In the genomic region with DNA sequence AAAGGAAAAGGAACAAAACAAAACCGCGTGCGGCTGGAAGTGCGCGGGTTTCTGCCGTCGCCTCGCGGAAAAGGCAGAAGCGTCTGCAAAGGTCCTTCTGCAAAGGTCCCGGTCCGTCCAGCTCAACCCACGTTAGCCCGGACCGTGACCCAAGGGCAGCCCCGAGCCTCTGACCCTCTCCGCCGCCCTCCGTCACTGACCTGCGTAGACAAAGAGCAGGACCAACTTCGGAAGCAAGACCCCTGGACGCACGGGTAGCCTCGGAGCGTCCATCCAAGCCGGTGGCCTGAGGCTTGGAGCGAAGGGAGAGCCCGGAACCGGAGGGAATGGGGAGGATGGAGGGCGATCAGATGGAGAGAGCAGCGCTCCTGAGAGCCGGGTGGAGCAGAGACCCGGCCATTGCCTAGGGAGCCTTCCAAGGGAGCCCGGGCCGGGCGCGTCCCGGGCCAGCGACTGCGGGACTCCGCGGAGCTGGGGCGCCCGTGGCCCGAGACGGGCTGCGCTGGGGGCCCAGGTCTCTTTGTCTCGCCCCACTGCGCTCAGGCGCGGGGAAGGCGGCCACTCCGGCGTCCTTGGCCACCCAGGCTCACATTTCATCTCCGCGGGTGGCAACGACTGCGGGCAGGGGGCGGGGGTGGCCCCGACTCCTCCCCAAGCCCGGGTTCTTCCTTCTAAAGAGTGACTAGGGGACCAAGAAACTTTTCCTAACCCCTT, we compare ENCODE assay signal across 9 cellular contexts. TPM values are rescaled to one million over a fixed set of nuclear protein-coding genes. Genes with fewer than 3 reads are reported as not detected.
A peak's percentile ranks its signal among the peaks of the same experiment; 100 is the strongest.
DNase-seq lines count a peak whose midpoint lies in the region; ATAC-seq, FAIRE-seq and TF ChIP-seq lines count a peak whose summit lies in the region.
"Had no signal": no experiment of that assay in that cellular context is flagged by ENCODE, and none has a peak within 500 bp of the region (broad histone marks: within the 10 kb centered on the region; RNA-seq: fewer than 3 reads in every experiment).

A gene (minus strand): TSS at position 619 of the 714 bp plus-strand sequence. CDS start 346 bp downstream, at position 273.

- H3K4me2 ChIP-seq in neural progenitor cell: peak within 1 kb of the TSS; percentile 87

- ATAC-seq in Right ventricle myocardium inferior: peak; percentile 23
- ATAC-seq: effector memory CD8-positive, alpha-beta T cell had no signal

- peaks cover 3% of the 10 kb centered on the region; the same call in 1 of the 2 replicates for H3K9me3 ChIP-seq in SJSA1 (replicated peaks)
- H3K9me3 ChIP-seq in neural progenitor cell (ENCODE audit: low read depth): no peaks in the 10 kb centered on the region
- H3K9me3 ChIP-seq in small intestine (ENCODE audit: control insufficient read depth, low read depth): no peaks in the 10 kb centered on the region

- H4K20me1 ChIP-seq in neural progenitor cell (ENCODE audit: low read depth): no peaks in the 10 kb centered on the region

- intact Hi-C loops in Right ventricle myocardium inferior (cut with DNase I): loop anchor here (10.0 kb wide), 4 partner anchors 142 to 678 kb away; a partner anchor contains a TSS

- FAIRE-seq in small intestine (lab: Jason Lieb, UNC): no peak

- WGBS in small intestine, 3 donors: 4 to 30% (median 27%) methylated on average over 56 to 61 of the region's 61 CpGs

- peak within 1 kb of the TSS; percentile 44 for H3K27ac ChIP-seq in SJSA1
- H3K27ac ChIP-seq in neural progenitor cell: peak within 1 kb of the TSS; percentile 65
- peak within 1 kb of the TSS in 1 of 2 donors; percentile 59 for H3K27ac ChIP-seq in small intestine (ENCODE audit: low read depth in 1 of 2, low read length in 1 of 2)

- H3K36me3 ChIP-seq in SJSA1 (no peaks in the 10 kb centered on the region), neural progenitor cell (no peaks in the 10 kb centered on the region), small intestine (ENCODE audit: control insufficient read depth in 2 of 2, insufficient read depth in 2 of 2, low read length in 2 of 2) (no peaks in the 10 kb centered on the region)

- H3K4me3 Mint-ChIP-seq in neural progenitor cell: peak within 1 kb of the TSS; percentile 99
- H3K4me3 Mint-ChIP-seq: effector memory CD8-positive, alpha-beta T cell had no signal

- peak within 1 kb of the TSS; percentile 40 for H3K4me3 ChIP-seq in AG09309 (ENCODE audit: control insufficient read depth, low read depth, low read length)
- peak within 1 kb of the TSS; percentile 50 for H3K4me3 ChIP-seq in SJSA1
- peak within 1 kb of the TSS; percentile 79 for H3K4me3 ChIP-seq in neural progenitor cell
- H3K4me3 ChIP-seq in small intestine (ENCODE audit: low read depth in 1 of 2, low read length in 2 of 2): no peak within 1 kb of the TSS

- peak within 1 kb of the TSS; percentile 95 for H3K27ac Mint-ChIP-seq in neural progenitor cell
- H3K27ac Mint-ChIP-seq: effector memory CD8-positive, alpha-beta T cell had no signal

- H3K36me3 Mint-ChIP-seq in neural progenitor cell: peaks cover 26% of the 10 kb centered on the region

- peaks cover 6% of the 10 kb centered on the region for H3K4me1 Mint-ChIP-seq in neural progenitor cell

- peaks cover 4% of the 10 kb centered on the region for H3K27me3 Mint-ChIP-seq in neural progenitor cell (ENCODE audit: insufficient read depth, low read depth)

- peaks cover 56% of the 10 kb centered on the region for H3K79me2 ChIP-seq in neural progenitor cell (ENCODE audit: low read depth)

- peak within 1 kb of the TSS; percentile 61 for H3K9ac ChIP-seq in neural progenitor cell

- H3F3A ChIP-seq in neural progenitor cell (ENCODE audit: low read depth): peaks cover 27% of the 10 kb centered on the region

- peak within 1 kb of the TSS; percentile 93 for H2AFZ ChIP-seq in neural progenitor cell (replicated peaks)

- peaks cover 41% of the 10 kb centered on the region for H3K9me3 Mint-ChIP-seq in neural progenitor cell

- H3K27me3 ChIP-seq in SJSA1 (replicated peaks) (0 out of 2 replicates have a peak, but pooled peaks cover 3% of the 10 kb centered on the region), neural progenitor cell (no peaks in the 10 kb centered on the region), small intestine (ENCODE audit: control insufficient read depth in 2 of 2, insufficient read depth in 2 of 2, low read length in 2 of 2) (peaks cover 0 to 4% of the 10 kb centered on the region in 2 donors)

- H3K4me1 ChIP-seq in SJSA1 (replicated peaks): no peaks in the 10 kb centered on the region; the same call in 1 of the 2 replicates
- peaks cover 15% of the 10 kb centered on the region for H3K4me1 ChIP-seq in neural progenitor cell
- H3K4me1 ChIP-seq in small intestine (ENCODE audit: control insufficient read depth in 2 of 2, insufficient read depth in 1 of 2, low read depth in 1 of 2, low read length in 1 of 2): no peaks in the 10 kb centered on the region

- DNase-seq in AG09309 (ENCODE audit: low read depth): no peak
- DNase-seq in SJSA1 (ENCODE audit: low read depth in 1 of 2, low spot score in 2 of 2): peak; percentile 69 to 73
- DNase-seq in Right ventricle myocardium inferior (ENCODE audit: missing footprints): peak; percentile 72
- DNase-seq in neural progenitor cell (ENCODE audit: low spot score): peak; percentile 84
- no peak for DNase-seq in activated naive CD4-positive, alpha-beta T cell (lab: John Stamatoyannopoulos, UW)
- DNase-seq in small intestine: no peak
- DNase-seq in RPMI8226: no peak
- no peak for DNase-seq in Kasumi-1 (lab: John Stamatoyannopoulos, UW)
- DNase-seq: effector memory CD8-positive, alpha-beta T cell had no signal

- TF ChIP-seq CTCF in AG09309 (IDR thresholded peaks at IDR 0.05; ENCODE audit: control insufficient read depth, insufficient read depth, low read depth, low read length, missing control alignments) (no peak), neural progenitor cell (IDR thresholded peaks at IDR 0.05) (no peak)

RNA-seq across cellular contexts. Expression of the gene that starts here (rescaled TPM):
- 12.7 and 22.3 TPM in 2 replicates for total RNA-seq in SJSA1 (2014; rRNA removed; shearing (Covaris generic))
- total RNA-seq in Right ventricle myocardium inferior (27.3 TPM), neural progenitor cell (ENCODE audit: low replicate concordance) (24.7 and 25.7 TPM in 2 replicates)
- 10 to 100 TPM in 1 of 3 donors, 1 to 10 TPM in 1, under 1 TPM in 1; 0.67 to 11.9 (median 2.2) TPM for polyA plus RNA-seq in small intestine

Comparison
In these comparisons a context has a peak if more than half of its experiments do, and no peak if none do; other contexts are left out.
1. DNase-seq: peak in SJSA1 (2 of 2), Right ventricle myocardium inferior (single experiment) and neural progenitor cell (single experiment); none in AG09309 (single experiment), activated naive CD4-positive, alpha-beta T cell (0 of 4), small intestine (single experiment), RPMI8226 (single experiment) and Kasumi-1 (0 of 2).
2. H3K4me3 ChIP-seq: peak in AG09309 (single experiment), SJSA1 (single experiment) and neural progenitor cell (single experiment); none in small intestine (0 of 2).